27 cellular contexts compared by ENCODE assay signal in genomic region chr2:67091681-67092080, GRCh38.
"Had no signal": no experiment of that assay in that cellular context is flagged by ENCODE, and none has a peak within 500 bp of the region (broad histone marks: within the 10 kb centered on the region; RNA-seq: fewer than 3 reads in every experiment).

No MANE protein-coding gene starts in this region.

- DNase-seq: activated effector memory CD4-positive, alpha-beta T cell treated with anti-CD3 and anti-CD28 coated beads, Interleukin-2, amount 50 U/mL, for 16 hours; activated effector memory CD4-positive, alpha-beta T cell treated with Interleukin-2 at 50 U/mL for 16 hours; activated gamma-delta T cell; activated gamma-delta T cell treated with Interleukin-2 at 50 U/mL for 16 hours; activated naive CD4-positive, alpha-beta T cell; activated naive CD4-positive, alpha-beta T cell treated with anti-CD3 and anti-CD28 coated beads for 36 hours; activated naive CD4-positive, alpha-beta T cell treated with anti-CD3 and anti-CD28 coated beads, Interleukin-2, amount 10 ng/mL, durations not matched to agents 7 days and 5 days; activated naive CD4-positive, alpha-beta T cell treated with anti-CD3 and anti-CD28 coated beads, Interleukin-2, amount 50 U/mL, for 16 hours; activated naive CD4-positive, alpha-beta T cell treated with Interleukin-2 at 50 U/mL for 16 hours; activated naive CD8-positive, alpha-beta T cell treated with anti-CD3 and anti-CD28 coated beads for 36 hours; activated naive CD8-positive, alpha-beta T cell treated with anti-CD3 and anti-CD28 coated beads, Interleukin-2, amount 10 ng/mL, durations not matched to agents 7 days and 5 days; activated naive CD8-positive, alpha-beta T cell treated with anti-CD3 and anti-CD28 coated beads, Interleukin-2, amount 50 U/mL, for 24 hours; activated T-cell treated with anti-CD3 and anti-CD28 coated beads, Interleukin-2, amount 50 U/mL, for 1 hour; activated T-cell treated with anti-CD3 and anti-CD28 coated beads, Interleukin-2, amount 50 U/mL, for 24 hours; activated T-cell treated with anti-CD3 and anti-CD28 coated beads, Interleukin-2, amount 50 U/mL, for 4 hours; activated T-cell treated with anti-CD3 and anti-CD28 coated beads, Interleukin-2, amount 50 U/mL, for 48 hours; activated T-cell treated with anti-CD3 and anti-CD28 coated beads, Interleukin-2, amount 50 U/mL, for 72 hours; adrenal gland; amniotic stem cell; amygdala; anterior cingulate cortex; aorta; body of pancreas; brain microvascular endothelial cell; caudate nucleus; central memory CD4-positive, alpha-beta T cell; cerebellar nuclear complex had no signal
